ENCODE assay signal across 8 cellular contexts in the genomic region with DNA sequence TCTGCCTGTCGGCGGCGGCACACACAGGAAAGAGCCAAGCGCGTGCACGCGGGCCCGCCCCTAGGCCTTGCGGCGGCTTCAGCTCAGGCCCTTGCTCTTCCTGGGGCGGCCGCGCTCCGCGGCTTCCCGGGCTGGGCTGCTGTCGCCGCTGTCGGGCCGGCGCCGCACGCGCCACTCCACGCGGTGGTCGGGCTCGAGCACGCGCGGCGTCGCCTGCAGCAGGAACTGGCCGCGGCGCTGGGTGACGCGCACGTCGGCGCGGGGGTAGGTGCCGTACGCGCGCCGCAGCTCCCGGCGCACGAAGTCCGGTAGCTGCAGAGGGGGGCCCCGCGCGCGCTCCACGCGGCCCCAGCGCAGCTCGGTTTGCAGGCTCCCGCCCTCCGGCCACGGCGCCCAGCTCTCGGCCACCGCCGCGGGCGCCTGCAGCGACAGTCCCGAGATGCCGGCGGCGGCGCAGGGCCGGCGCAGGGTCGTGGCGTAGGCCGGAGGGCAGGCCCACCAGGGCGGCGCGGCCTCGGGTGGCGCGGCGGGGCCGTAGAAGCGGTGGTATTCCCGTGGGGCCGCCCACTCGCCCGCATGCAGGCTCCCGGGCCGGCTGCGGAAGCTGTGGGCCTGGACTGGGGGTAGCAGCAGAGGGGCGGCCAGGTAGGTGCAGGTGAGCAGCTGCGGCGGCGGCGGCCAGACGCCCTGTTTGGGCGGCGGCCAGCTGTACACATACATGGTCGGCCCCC. TPM values are rescaled to one million over a fixed set of nuclear protein-coding genes. Genes with fewer than 3 reads are reported as not detected.
DNase-seq lines count a peak whose midpoint lies in the region; ATAC-seq and TF ChIP-seq lines count a peak whose summit lies in the region.

No MANE protein-coding gene starts in this region.

- intact Hi-C loops in right lobe of liver (cut with DNase I): no loop called here

- H3K27me3 ChIP-seq in BE2C (no peaks in the 10 kb centered on the region), right lobe of liver (no peaks in the 10 kb centered on the region)

- peak; percentile 77 for ATAC-seq in HG03354 (IDR thresholded peaks at IDR 0.05; ENCODE audit: poor library complexity, severe bottlenecking, unreplicated experiment)
- peak; percentile 76 to 90 (median 88) for ATAC-seq in right lobe of liver

- H3K4me1 ChIP-seq in BE2C (no peaks in the 10 kb centered on the region), right lobe of liver (peaks cover 0 to 24% (median 3%) of the 10 kb centered on the region in 4 donors)

- peak overlapping the region; percentile 66 to 76 (median 68) for H3K27ac ChIP-seq in right lobe of liver

- TF ChIP-seq CTCF in BE2C (IDR thresholded peaks at IDR 0.05; ENCODE audit: low read depth, low read length) (no peak), right lobe of liver (IDR thresholded peaks at IDR 0.05) (no peak)

- H3K9me3 ChIP-seq in BE2C (no peaks in the 10 kb centered on the region), right lobe of liver (no peaks in the 10 kb centered on the region)

- H3K36me3 ChIP-seq in BE2C (no peaks in the 10 kb centered on the region), right lobe of liver (no peaks in the 10 kb centered on the region)

- WGBS in right lobe of liver (ENCODE audit: insufficient coverage, low coverage, low lambda C conversion rate, missing lambda C conversion rate): 0% methylated on average over 1 of the region's 104 CpGs

- DNase-seq in BE2C (peak; percentile 86), NCI-H510A treated with DMSO at 0.1 percent for 48 hours (lab: John Stamatoyannopoulos, UW) (peak; percentile 74), dermis blood vessel endothelial cell (peak; percentile 84), right lobe of liver (peak; percentile 90 to 91 (median 91))
- DNase-seq in activated CD4-positive, alpha-beta T cell treated with anti-CD3 and anti-CD28 coated beads, Interleukin-2, amount 50 U/mL, for 1 hour: peak; percentile 83
- DNase-seq in stimulated activated CD4-positive, alpha-beta T cell treated with anti-CD3 and anti-CD28 coated beads, Interleukin-4, amount 100 ng/mL, for 24 hours: peak; percentile 81

- H3K4me3 ChIP-seq in BE2C (ENCODE audit: low read depth, low read length): peak overlapping the region; percentile 68
- peak overlapping the region; percentile 62 to 92 (median 77) for H3K4me3 ChIP-seq in right lobe of liver

- TF ChIP-seq POLR2A in GM19193 (IDR thresholded peaks at IDR 0.05; ENCODE audit: extremely low read depth, insufficient read depth, insufficient read length) (peak; percentile 76), right lobe of liver (IDR thresholded peaks at IDR 0.05) (peak; percentile 84)

RNA-seq across cellular contexts. Expression of gene C10orf95, which starts 0.8 kb away (rescaled TPM):
- 1.0 TPM for polyA plus RNA-seq in BE2C (2012; ENCODE audit: insufficient read depth, insufficient read length, low read depth)
- total RNA-seq in dermis blood vessel endothelial cell (0.05 TPM in 1 of 2 replicates, not detected in the other), right lobe of liver (not detected)

RNA-seq across cellular contexts. Expression of gene CUEDC2, which starts 18.2 kb away (rescaled TPM):
- 128 TPM for polyA plus RNA-seq in BE2C (2012; ENCODE audit: insufficient read depth, insufficient read length, low read depth)
- 48.5 and 51.2 TPM in 2 replicates for total RNA-seq in dermis blood vessel endothelial cell
- total RNA-seq in right lobe of liver: 10 to 100 TPM; 23.0 to 32.1 (median 26.8) TPM

RNA-seq across cellular contexts. Expression of gene FBXL15, which starts 29.9 kb away (rescaled TPM):
- polyA plus RNA-seq in BE2C (2012; ENCODE audit: insufficient read depth, insufficient read length, low read depth): 164 TPM
- total RNA-seq in dermis blood vessel endothelial cell: 9.7 and 12.6 TPM in 2 replicates
- 10 to 100 TPM in 2 of 6 experiments, 1 to 10 TPM in 4; 5.6 to 22.9 (median 9.0) TPM for total RNA-seq in right lobe of liver

RNA-seq across cellular contexts. Expression of gene PSD, which starts 32.0 kb away (rescaled TPM):
- 177 TPM for polyA plus RNA-seq in BE2C (2012; ENCODE audit: insufficient read depth, insufficient read length, low read depth)
- total RNA-seq in dermis blood vessel endothelial cell: 0.23 and 0.34 TPM in 2 replicates
- total RNA-seq in right lobe of liver: 1 to 10 TPM in 3 of 6 experiments, under 1 TPM in 3; 0.12 to 4.6 (median 1.3) TPM

RNA-seq across cellular contexts. Expression of gene ACTR1A, which starts 52.0 kb away (rescaled TPM):
- polyA plus RNA-seq in BE2C (2012; ENCODE audit: insufficient read depth, insufficient read length, low read depth): 155 TPM
- total RNA-seq in dermis blood vessel endothelial cell (154 and 244 TPM in 2 replicates), right lobe of liver (10 to 100 TPM; 25.6 to 47.9 (median 31.3) TPM)

Comparison
In these comparisons a context has a peak if more than half of its experiments do, and no peak if none do; other contexts are left out.
1. Peak in every context shown above with its lines: DNase-seq, ATAC-seq, H3K4me3 ChIP-seq and H3K27ac ChIP-seq.